In the genomic region with DNA sequence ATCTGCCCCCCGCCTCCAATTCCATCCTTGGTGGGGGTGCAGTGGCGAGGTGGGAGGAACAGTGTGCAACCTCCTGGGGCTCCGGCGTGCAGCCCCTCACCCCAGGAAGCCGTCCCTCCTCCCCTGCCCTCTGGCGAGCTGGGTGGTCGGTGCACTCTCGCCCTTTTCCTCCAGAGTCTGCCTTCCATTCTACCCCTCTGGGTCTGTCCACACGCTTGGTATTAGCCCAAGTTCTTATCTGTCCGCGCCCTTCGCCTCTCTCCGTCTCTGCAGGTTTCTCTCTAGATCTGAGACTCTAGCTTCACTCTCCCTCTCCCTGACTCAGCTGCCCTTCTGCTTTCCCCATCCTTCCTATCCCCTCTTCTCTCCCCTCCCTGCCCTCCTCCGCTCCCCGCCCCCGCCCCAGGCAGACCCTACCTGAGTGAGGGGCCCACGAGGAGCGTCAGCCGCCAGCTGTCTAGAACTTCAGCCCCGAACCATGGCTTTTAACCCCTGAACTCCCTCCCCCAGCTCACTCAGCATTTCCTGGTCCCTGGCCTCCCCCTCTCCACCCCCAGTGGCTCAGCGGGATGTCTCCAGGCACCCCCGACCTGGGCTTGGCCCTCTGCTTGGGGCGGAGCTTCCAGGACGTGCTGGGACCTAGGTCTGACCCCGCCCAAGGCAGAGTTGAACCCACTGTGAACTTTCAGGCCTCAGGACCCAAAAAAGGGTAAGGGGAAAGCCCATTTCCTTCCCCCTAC, we compare ENCODE assay signal across 14 cellular contexts. TPM values are rescaled to one million over a fixed set of nuclear protein-coding genes. Genes with fewer than 3 reads are reported as not detected.
A peak's percentile ranks its signal among the peaks of the same experiment; 100 is the strongest.
DNase-seq lines count a peak whose midpoint lies in the region; ATAC-seq and TF ChIP-seq lines count a peak whose summit lies in the region.
"Had no signal": no experiment of that assay in that cellular context is flagged by ENCODE, and none has a peak within 500 bp of the region (broad histone marks: within the 10 kb centered on the region; RNA-seq: fewer than 3 reads in every experiment).

No MANE protein-coding gene starts in this region.

- H3K27me3 Mint-ChIP-seq in naive thymus-derived CD4-positive, alpha-beta T cell: peaks cover 23 to 60% (median 53%) of the 10 kb centered on the region in 5 donors

- H3K36me3 ChIP-seq in cardiac muscle cell (no peaks in the 10 kb centered on the region), vagina (no peaks in the 10 kb centered on the region)
- H3K36me3 ChIP-seq in naive thymus-derived CD4-positive, alpha-beta T cell (ENCODE audit: control insufficient read depth in 2 of 3, insufficient read depth in 3 of 3, low read length in 3 of 3): no peaks in the 10 kb centered on the region

- peaks cover 0 to 15% (median 0%) of the 10 kb centered on the region in 5 donors for H3K36me3 Mint-ChIP-seq in naive thymus-derived CD4-positive, alpha-beta T cell

- TF ChIP-seq CTCF in cardiac muscle cell (IDR thresholded peaks at IDR 0.05; ENCODE audit: low read depth, low read length) (no peak), vagina (IDR thresholded peaks at IDR 0.05) (no peak)

- peaks cover 14% of the 10 kb centered on the region for H3K27me3 ChIP-seq in cardiac muscle cell
- peaks cover 0 to 21% of the 10 kb centered on the region in 2 donors for H3K27me3 ChIP-seq in naive thymus-derived CD4-positive, alpha-beta T cell (ENCODE audit: control insufficient read depth in 2 of 2, insufficient read depth in 2 of 2, low read length in 2 of 2)
- no peaks in the 10 kb centered on the region for H3K27me3 ChIP-seq in vagina

- DNase-seq in cardiac muscle cell (ENCODE audit: low read depth in 1 of 2, low spot score in 1 of 2): peak in 1 of 2 donors; percentile 8
- DNase-seq in Right ventricle myocardium inferior (ENCODE audit: missing footprints): no peak
- DNase-seq in epidermal melanocyte (ENCODE audit: insufficient read length, low spot score): peak; percentile 8
- DNase-seq in naive thymus-derived CD4-positive, alpha-beta T cell: no peak
- DNase-seq in vagina (ENCODE audit: extremely low spot score in 2 of 2): peak in 1 of 2 donors; percentile 77
- no peak for DNase-seq in 8988T
- DNase-seq in NCI-H446 treated with DMSO at 0.1 percent for 48 hours (lab: John Stamatoyannopoulos, UW): no peak
- no peak for DNase-seq in T1000 (lab: John Stamatoyannopoulos, UW)
- DNase-seq: activated CD4-positive, alpha-beta T cell treated with anti-CD3 and anti-CD28 coated beads for 4 hours; activated naive CD4-positive, alpha-beta T cell; effector CD4-positive, alpha-beta T cell; MV-4-11; NCI-H524 treated with DMSO at 0.1 percent for 48 hours had no signal

- H3K9me3 ChIP-seq in cardiac muscle cell (ENCODE audit: low read depth): no peaks in the 10 kb centered on the region
- no peaks in the 10 kb centered on the region for H3K9me3 ChIP-seq in naive thymus-derived CD4-positive, alpha-beta T cell (ENCODE audit: control insufficient read depth in 2 of 3, low read length in 3 of 3)
- no peaks in the 10 kb centered on the region for H3K9me3 ChIP-seq in vagina

- H3K9me3 Mint-ChIP-seq in naive thymus-derived CD4-positive, alpha-beta T cell: peaks cover 0 to 17% (median 4%) of the 10 kb centered on the region in 11 donors

- POLR2A ChIA-PET in naive thymus-derived CD4-positive, alpha-beta T cell (lab: Charles Lee): no interaction called here

- no peak for TF ChIP-seq POLR2A in vagina (IDR thresholded peaks at IDR 0.05)

- H3K4me1 Mint-ChIP-seq in naive thymus-derived CD4-positive, alpha-beta T cell: peaks cover 0 to 8% (median 4%) of the 10 kb centered on the region in 7 donors

- H3K4me1 ChIP-seq in cardiac muscle cell (ENCODE audit: low read depth) (no peaks in the 10 kb centered on the region), vagina (peaks cover 22% of the 10 kb centered on the region)
- H3K4me1 ChIP-seq in naive thymus-derived CD4-positive, alpha-beta T cell (ENCODE audit: control insufficient read depth in 2 of 2, insufficient read depth in 2 of 2, low read length in 2 of 2): no peaks in the 10 kb centered on the region

- CTCF ChIA-PET in naive thymus-derived CD4-positive, alpha-beta T cell (lab: Charles Lee): no interaction called here

- intact Hi-C loops in Right ventricle myocardium inferior (cut with DNase I) (no loop called here), vagina (cut with DNase I) (no loop called here)
- intact Hi-C loops in naive thymus-derived CD4-positive, alpha-beta T cell (cut with micrococcal nuclease): no loop called here

- H3K27ac ChIP-seq in cardiac muscle cell (no peak overlapping the region), vagina (peak overlapping the region; percentile 60)
- no peak overlapping the region for H3K27ac ChIP-seq in naive thymus-derived CD4-positive, alpha-beta T cell (ENCODE audit: low read depth, low read length)

- ATAC-seq in Right ventricle myocardium inferior: no peak
- no peak for ATAC-seq in naive thymus-derived CD4-positive, alpha-beta T cell

- no peak overlapping the region for H3K27ac Mint-ChIP-seq in naive thymus-derived CD4-positive, alpha-beta T cell

- H3K4me3 ChIP-seq in cardiac muscle cell (peak overlapping the region; percentile 29), vagina (peak overlapping the region; percentile 26 to 34)
- H3K4me3 ChIP-seq in naive thymus-derived CD4-positive, alpha-beta T cell (ENCODE audit: low read length): no peak overlapping the region

- peak overlapping the region; percentile 35 to 84 (median 72) for H3K4me3 Mint-ChIP-seq in naive thymus-derived CD4-positive, alpha-beta T cell

RNA-seq across cellular contexts. Expression of a gene that starts 0.5 kb away (rescaled TPM):
- total RNA-seq in cardiac muscle cell (0.45 TPM in 1 of 2 replicates, not detected in the other), Right ventricle myocardium inferior (not detected), vagina (31.2 TPM)
- not detected in 2 replicates for polyA plus RNA-seq in cardiac muscle cell
- total RNA-seq in naive thymus-derived CD4-positive, alpha-beta T cell: not detected
- not detected for polyA plus RNA-seq in naive thymus-derived CD4-positive, alpha-beta T cell
- total RNA-seq: urinary bladder had no signal

RNA-seq across cellular contexts. Expression of a gene that starts 17.3 kb away (rescaled TPM):
- 0.24 TPM in 1 of 2 replicates, not detected in the other for total RNA-seq in cardiac muscle cell
- 0.75 TPM in 1 of 2 replicates, not detected in the other for polyA plus RNA-seq in cardiac muscle cell
- 2.8 TPM for total RNA-seq in Right ventricle myocardium inferior
- total RNA-seq in naive thymus-derived CD4-positive, alpha-beta T cell: under 1 TPM; 0.34 to 0.92 (median 0.66) TPM
- polyA plus RNA-seq in naive thymus-derived CD4-positive, alpha-beta T cell: not detected
- not detected for total RNA-seq in vagina
- total RNA-seq: urinary bladder had no signal

RNA-seq across cellular contexts. Expression of a gene that starts 30.6 kb away (rescaled TPM):
- total RNA-seq in cardiac muscle cell: not detected in 2 replicates
- not detected in 2 replicates for polyA plus RNA-seq in cardiac muscle cell
- not detected for total RNA-seq in Right ventricle myocardium inferior
- not detected for total RNA-seq in naive thymus-derived CD4-positive, alpha-beta T cell
- not detected for polyA plus RNA-seq in naive thymus-derived CD4-positive, alpha-beta T cell
- total RNA-seq in vagina: 4.2 TPM
- total RNA-seq: urinary bladder had no signal
- polyA plus RNA-seq: urinary bladder had no signal

RNA-seq across cellular contexts. Expression of a gene that starts 39.0 kb away (rescaled TPM):
- total RNA-seq in cardiac muscle cell (not detected in 2 replicates), Right ventricle myocardium inferior (not detected), vagina (103 TPM)
- polyA plus RNA-seq in cardiac muscle cell: not detected in 2 replicates
- total RNA-seq in naive thymus-derived CD4-positive, alpha-beta T cell: not detected
- polyA plus RNA-seq in naive thymus-derived CD4-positive, alpha-beta T cell: not detected
- total RNA-seq: urinary bladder had no signal

RNA-seq across cellular contexts. Expression of a gene that starts 42.8 kb away (rescaled TPM):
- total RNA-seq in cardiac muscle cell (13.5 and 13.8 TPM in 2 replicates), Right ventricle myocardium inferior (5.2 TPM), vagina (8.8 TPM)
- 9.4 and 15.6 TPM in 2 replicates for polyA plus RNA-seq in cardiac muscle cell
- 10 to 100 TPM in 3 of 5 experiments, 1 to 10 TPM in 2; 3.3 to 11.8 (median 10.5) TPM for total RNA-seq in naive thymus-derived CD4-positive, alpha-beta T cell
- 1 to 10 TPM; 3.0 to 6.3 TPM for polyA plus RNA-seq in naive thymus-derived CD4-positive, alpha-beta T cell

Comparison
In these comparisons a context has a peak if more than half of its experiments do, and no peak if none do; other contexts are left out.
1. RNA of a gene that starts 0.5 kb away (total RNA-seq): 31.2 TPM in vagina (single experiment); 0.45 TPM in cardiac muscle cell, not detected in Right ventricle myocardium inferior (single experiment) and not detected in naive thymus-derived CD4-positive, alpha-beta T cell; every median in the first group is over 10 times any median in the second.